33 cellular contexts compared by ENCODE assay signal in genomic region chr7:138204989-138205298, GRCh38.
"Had no signal": no experiment of that assay in that cellular context is flagged by ENCODE, and none has a peak within 500 bp of the region (broad histone marks: within the 10 kb centered on the region; RNA-seq: fewer than 3 reads in every experiment).

No MANE protein-coding gene starts in this region.

- H3K36me3 Mint-ChIP-seq: activated CD4-positive, alpha-beta memory T cell treated with anti-CD3 and anti-CD28 coated beads for 36 hours; activated naive CD8-positive, alpha-beta T cell treated with anti-CD3 and anti-CD28 coated beads, Interleukin-2, amount 10 ng/mL, durations not matched to agents 7 days and 5 days; naive B cell; stimulated activated naive B cell treated with anti-CD40 and anti-IgM and Interleukin-4, amounts not matched to agents 10 μg/mL and 1 μg/mL and 100 μg/mL, for 72 hours had no signal

- H3K4me1 Mint-ChIP-seq: activated CD4-positive, alpha-beta T cell treated with anti-CD3 and anti-CD28 coated beads, Interleukin-2, amount 10 ng/mL, durations not matched to agents 24 days and 14 days; activated naive CD8-positive, alpha-beta T cell treated with anti-CD3 and anti-CD28 coated beads, Interleukin-2, amount 10 ng/mL, durations not matched to agents 7 days and 5 days; stimulated activated naive B cell treated with anti-CD40 and anti-IgM and Interleukin-4, amounts not matched to agents 10 μg/mL and 1 μg/mL and 100 μg/mL, for 72 hours had no signal

- H3K4me3 Mint-ChIP-seq: activated CD4-positive, alpha-beta memory T cell treated with anti-CD3 and anti-CD28 coated beads for 36 hours; activated CD4-positive, alpha-beta T cell treated with anti-CD3 and anti-CD28 coated beads, Interleukin-2, amount 10 ng/mL, durations not matched to agents 24 days and 14 days; activated naive CD4-positive, alpha-beta T cell treated with anti-CD3 and anti-CD28 coated beads for 36 hours; activated naive CD8-positive, alpha-beta T cell treated with anti-CD3 and anti-CD28 coated beads, Interleukin-2, amount 10 ng/mL, durations not matched to agents 7 days and 5 days; activated T-helper 1 cell treated with anti-CD3 and anti-CD28 coated beads, Interleukin-12 subunit alpha, Interleukin-12 subunit beta, Interleukin-2, Interleukin-4 antibody, amounts not matched to agents 30 ng/mL and 10 ng/mL and 1 ng/mL, durations not matched to agents 14 hours and 24 hours and 36 hours; naive B cell; neural crest cell; stimulated activated naive B cell treated with anti-CD40 and anti-IgM and Interleukin-4, amounts not matched to agents 10 μg/mL and 1 μg/mL and 100 μg/mL, for 72 hours; T-helper 1 cell treated with Interleukin-12 subunit alpha and Interleukin-12 subunit beta and Interleukin-4 antibody, amounts not matched to agents 30 μg/mL and 1 μg/mL, for 36 hours had no signal

- ATAC-seq: esophagus mucosa; left ventricle myocardium superior; psoas muscle; stimulated activated naive B cell treated with anti-CD40 and anti-IgM and Interleukin-4, amounts not matched to agents 10 μg/mL and 1 μg/mL and 100 μg/mL, for 72 hours had no signal

- H3K9me3 Mint-ChIP-seq: activated CD4-positive, alpha-beta memory T cell treated with anti-CD3 and anti-CD28 coated beads for 36 hours; activated CD4-positive, alpha-beta T cell treated with anti-CD3 and anti-CD28 coated beads, Interleukin-2, amount 10 ng/mL, durations not matched to agents 24 days and 14 days; activated naive CD4-positive, alpha-beta T cell treated with anti-CD3 and anti-CD28 coated beads for 36 hours; activated naive CD8-positive, alpha-beta T cell treated with anti-CD3 and anti-CD28 coated beads, Interleukin-2, amount 10 ng/mL, durations not matched to agents 7 days and 5 days; activated T-helper 1 cell treated with anti-CD3 and anti-CD28 coated beads, Interleukin-12 subunit alpha, Interleukin-12 subunit beta, Interleukin-2, Interleukin-4 antibody, amounts not matched to agents 30 ng/mL and 10 ng/mL and 1 ng/mL, durations not matched to agents 14 hours and 24 hours and 36 hours; naive B cell; T-helper 1 cell treated with Interleukin-12 subunit alpha and Interleukin-12 subunit beta and Interleukin-4 antibody, amounts not matched to agents 30 μg/mL and 1 μg/mL, for 36 hours had no signal

- H3K27ac Mint-ChIP-seq: activated CD4-positive, alpha-beta memory T cell treated with anti-CD3 and anti-CD28 coated beads for 36 hours; activated CD4-positive, alpha-beta T cell treated with anti-CD3 and anti-CD28 coated beads, Interleukin-2, amount 10 ng/mL, durations not matched to agents 24 days and 14 days; activated naive CD4-positive, alpha-beta T cell treated with anti-CD3 and anti-CD28 coated beads for 36 hours; activated naive CD8-positive, alpha-beta T cell treated with anti-CD3 and anti-CD28 coated beads, Interleukin-2, amount 10 ng/mL, durations not matched to agents 7 days and 5 days; activated T-helper 1 cell treated with anti-CD3 and anti-CD28 coated beads, Interleukin-12 subunit alpha, Interleukin-12 subunit beta, Interleukin-2, Interleukin-4 antibody, amounts not matched to agents 30 ng/mL and 10 ng/mL and 1 ng/mL, durations not matched to agents 14 hours and 24 hours and 36 hours; naive B cell; stimulated activated naive B cell treated with anti-CD40 and anti-IgM and Interleukin-4, amounts not matched to agents 10 μg/mL and 1 μg/mL and 100 μg/mL, for 72 hours; T-helper 1 cell treated with Interleukin-12 subunit alpha and Interleukin-12 subunit beta and Interleukin-4 antibody, amounts not matched to agents 30 μg/mL and 1 μg/mL, for 36 hours had no signal

- DNase-seq: activated CD4-positive, alpha-beta memory T cell treated with anti-CD3 and anti-CD28 coated beads for 36 hours; activated CD4-positive, alpha-beta T cell treated with anti-CD3 and anti-CD28 coated beads, Interleukin-2, amount 10 ng/mL, durations not matched to agents 24 days and 14 days; activated CD4-positive, CD25-positive, alpha-beta regulatory T cell treated with anti-CD3 and anti-CD28 coated beads, Interleukin-2, amount 50 U/mL, for 72 hours; activated CD8-positive, alpha-beta memory T cell treated with anti-CD3 and anti-CD28 coated beads, Interleukin-2, amount 50 U/mL, for 4 hours; activated effector memory CD4-positive, alpha-beta T cell treated with anti-CD3 and anti-CD28 coated beads, Interleukin-2, amount 50 U/mL, for 16 hours; activated naive CD4-positive, alpha-beta T cell treated with anti-CD3 and anti-CD28 coated beads for 36 hours; activated naive CD8-positive, alpha-beta T cell treated with anti-CD3 and anti-CD28 coated beads, Interleukin-2, amount 10 ng/mL, durations not matched to agents 7 days and 5 days; activated T-cell treated with anti-CD3 and anti-CD28 coated beads, Interleukin-2, amount 50 U/mL, for 1 hour; caudate nucleus; foreskin fibroblast; head of caudate nucleus; hypothalamus; islet precursor cell; left ventricle myocardium superior; mammary epithelial cell; naive B cell; occipital lobe; psoas muscle; stimulated activated CD4-positive, alpha-beta T cell treated with anti-CD3 and anti-CD28 coated beads, Interleukin-15, amount 100 ng/mL, for 24 hours; stimulated activated CD4-positive, alpha-beta T cell treated with anti-CD3 and anti-CD28 coated beads, Interleukin-2, amount 100 ng/mL, for 24 hours; stimulated activated naive B cell treated with anti-CD40 and anti-IgM and Interleukin-4, amounts not matched to agents 10 μg/mL and 1 μg/mL and 100 μg/mL, for 72 hours; stomach; T-helper 9 cell; thyroid gland; upper lobe of left lung; WERI-Rb-1 had no signal

- H3K27me3 ChIP-seq: ascending aorta, right atrium auricular region, stomach, thyroid gland, upper lobe of left lung, vagina had no signal

- H3K36me3 ChIP-seq: ascending aorta, right atrium auricular region, stomach, thyroid gland, upper lobe of left lung, vagina, WERI-Rb-1 had no signal

- H3K4me3 ChIP-seq: ascending aorta, psoas muscle, right atrium auricular region, stomach, thyroid gland, upper lobe of left lung, vagina had no signal

- H3K9me3 ChIP-seq: ascending aorta, psoas muscle, right atrium auricular region, thyroid gland, vagina had no signal
